In the genomic region with DNA sequence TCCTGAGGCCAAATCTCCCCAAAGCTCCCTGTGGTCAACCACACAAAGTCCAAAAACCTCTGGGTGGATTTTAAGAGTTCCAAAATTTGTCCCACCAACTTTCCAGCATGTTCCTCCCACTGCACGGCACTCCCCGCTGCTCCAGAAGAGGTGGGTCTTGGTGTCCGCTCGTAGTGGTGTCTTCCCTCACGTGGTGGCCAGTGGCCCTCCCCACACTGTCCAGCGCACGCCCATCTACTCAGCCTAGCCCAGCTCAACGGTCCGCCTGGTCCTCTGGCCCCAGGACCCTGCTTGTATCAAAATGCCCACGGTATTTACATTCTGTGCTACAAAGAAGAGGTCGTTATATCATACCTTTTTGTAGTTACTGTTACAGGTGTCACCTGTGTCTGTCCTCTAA, we compare ENCODE assay signal across 34 cellular contexts.
"Had no signal": no experiment of that assay in that cellular context is flagged by ENCODE, and none has a peak within 500 bp of the region (broad histone marks: within the 10 kb centered on the region; RNA-seq: fewer than 3 reads in every experiment).

No MANE protein-coding gene starts in this region.

- H3K27ac ChIP-seq: adrenal gland, Peyer's patch, VCaP had no signal

- H3K27me3 ChIP-seq: adrenal gland, MG63, Peyer's patch had no signal

- H3K4me1 ChIP-seq: adrenal gland, Peyer's patch had no signal

- H3K9me3 Mint-ChIP-seq: activated CD4-positive, alpha-beta memory T cell treated with anti-CD3 and anti-CD28 coated beads, Interleukin-2, amount 10 ng/mL, durations not matched to agents 7 days and 5 days had no signal

- H3K4me1 Mint-ChIP-seq: activated CD4-positive, alpha-beta memory T cell treated with anti-CD3 and anti-CD28 coated beads, Interleukin-2, amount 10 ng/mL, durations not matched to agents 7 days and 5 days had no signal

- H3K4me3 Mint-ChIP-seq: activated CD4-positive, alpha-beta memory T cell treated with anti-CD3 and anti-CD28 coated beads, Interleukin-2, amount 10 ng/mL, durations not matched to agents 7 days and 5 days; activated T-cell treated with anti-CD3 and anti-CD28 coated beads, Interleukin-2, amount 50 U/mL, for 72 hours; activated T-helper 17 cell treated with anti-CD3 and anti-CD28 coated beads, Interleukin-2, amount 50 U/mL, for 72 hours; brain had no signal

- DNase-seq: activated CD4-positive, alpha-beta memory T cell treated with anti-CD3 and anti-CD28 coated beads, Interleukin-2, amount 10 ng/mL, durations not matched to agents 7 days and 5 days; activated CD4-positive, alpha-beta T cell treated with anti-CD3 and anti-CD28 coated beads for 1 hour; activated CD4-positive, alpha-beta T cell treated with anti-CD3 and anti-CD28 coated beads for 48 hours; activated CD4-positive, CD25-positive, alpha-beta regulatory T cell; activated CD8-positive, alpha-beta memory T cell treated with anti-CD3 and anti-CD28 coated beads for 24 hours; activated effector memory CD4-positive, alpha-beta T cell treated with anti-CD3 and anti-CD28 coated beads, Interleukin-2, amount 50 U/mL, for 16 hours; activated naive CD4-positive, alpha-beta T cell; activated T-cell treated with anti-CD3 and anti-CD28 coated beads, Interleukin-2, amount 50 U/mL, for 1 hour; activated T-cell treated with anti-CD3 and anti-CD28 coated beads, Interleukin-2, amount 50 U/mL, for 72 hours; adrenal gland; anterior cingulate cortex; central memory CD4-positive, alpha-beta T cell; Kasumi-1; KG1; MG63; NCI-H1048; NCI-H1105 treated with DMSO at 0.1 percent for 48 hours; NCI-H1436 treated with DMSO at 0.1 percent for 48 hours; NCI-H1694 treated with DMSO at 0.1 percent for 48 hours; NCI-H2029; NCI-H345; NCI-H524 treated with DMSO at 0.1 percent for 48 hours; NK-92 treated with Interleukin-12 subunit alpha and Interleukin-12 subunit beta, amount 100 ng/mL, for 24 hours; PC-3; Peyer's patch; RPMI8226; SIG-M5; T-helper 1 cell; T-helper 2 cell; T-helper 9 cell had no signal

- H3K4me3 ChIP-seq: adrenal gland, MG63, Peyer's patch had no signal

- H3K36me3 ChIP-seq: adrenal gland, MG63 had no signal

- H3K9me3 ChIP-seq: adrenal gland, MG63, Peyer's patch had no signal

- H3K27ac Mint-ChIP-seq: activated CD4-positive, alpha-beta memory T cell treated with anti-CD3 and anti-CD28 coated beads, Interleukin-2, amount 10 ng/mL, durations not matched to agents 7 days and 5 days; activated naive CD4-positive, alpha-beta T cell treated with anti-CD3 and anti-CD28 coated beads, Interleukin-2, amount 50 U/mL, for 72 hours; activated T-cell treated with anti-CD3 and anti-CD28 coated beads, Interleukin-2, amount 50 U/mL, for 72 hours; activated T-helper 17 cell treated with anti-CD3 and anti-CD28 coated beads, Interleukin-2, amount 50 U/mL, for 72 hours had no signal
